32 cellular contexts compared by ENCODE assay signal in genomic region chr16:35404273-35404672, GRCh38.
"Had no signal": no experiment of that assay in that cellular context is flagged by ENCODE, and none has a peak within 500 bp of the region (broad histone marks: within the 10 kb centered on the region; RNA-seq: fewer than 3 reads in every experiment).

No MANE protein-coding gene starts in this region.

- ATAC-seq: activated naive CD4-positive, alpha-beta T cell treated with anti-CD3 and anti-CD28 coated beads, Interleukin-2, amount 50 U/mL, for 72 hours; activated naive CD8-positive, alpha-beta T cell treated with anti-CD3 and anti-CD28 coated beads, Interleukin-2, amount 50 U/mL, for 24 hours; activated T-cell treated with anti-CD3 and anti-CD28 coated beads, Interleukin-2, amount 50 U/mL, for 4 hours; activated T-cell treated with anti-CD3 and anti-CD28 coated beads, Interleukin-2, amount 50 U/mL, for 72 hours; activated T-helper 17 cell treated with anti-CD3 and anti-CD28 coated beads, Interleukin-2, amount 50 U/mL, for 72 hours; body of pancreas had no signal

- H3K4me3 ChIP-seq: adrenal gland, ascending aorta, body of pancreas, breast epithelium, cardiac muscle cell had no signal

- FAIRE-seq: astrocyte, bronchial epithelial cell had no signal

- H3K36me3 ChIP-seq: adrenal gland, ascending aorta, breast epithelium, cardiac muscle cell had no signal

- DNase-seq: activated effector memory CD4-positive, alpha-beta T cell treated with anti-CD3 and anti-CD28 coated beads, Interleukin-2, amount 50 U/mL, for 16 hours; activated effector memory CD4-positive, alpha-beta T cell treated with Interleukin-2 at 50 U/mL for 16 hours; activated gamma-delta T cell; activated gamma-delta T cell treated with Interleukin-2 at 50 U/mL for 16 hours; activated naive CD4-positive, alpha-beta T cell; activated naive CD4-positive, alpha-beta T cell treated with anti-CD3 and anti-CD28 coated beads for 36 hours; activated naive CD4-positive, alpha-beta T cell treated with anti-CD3 and anti-CD28 coated beads, Interleukin-2, amount 10 ng/mL, durations not matched to agents 7 days and 5 days; activated naive CD4-positive, alpha-beta T cell treated with anti-CD3 and anti-CD28 coated beads, Interleukin-2, amount 50 U/mL, for 16 hours; activated naive CD4-positive, alpha-beta T cell treated with Interleukin-2 at 50 U/mL for 16 hours; activated naive CD8-positive, alpha-beta T cell treated with anti-CD3 and anti-CD28 coated beads for 36 hours; activated naive CD8-positive, alpha-beta T cell treated with anti-CD3 and anti-CD28 coated beads, Interleukin-2, amount 10 ng/mL, durations not matched to agents 7 days and 5 days; activated naive CD8-positive, alpha-beta T cell treated with anti-CD3 and anti-CD28 coated beads, Interleukin-2, amount 50 U/mL, for 24 hours; activated T-cell treated with anti-CD3 and anti-CD28 coated beads, Interleukin-2, amount 50 U/mL, for 24 hours; activated T-cell treated with anti-CD3 and anti-CD28 coated beads, Interleukin-2, amount 50 U/mL, for 4 hours; activated T-cell treated with anti-CD3 and anti-CD28 coated beads, Interleukin-2, amount 50 U/mL, for 48 hours; activated T-cell treated with anti-CD3 and anti-CD28 coated beads, Interleukin-2, amount 50 U/mL, for 72 hours; adrenal gland; amniotic stem cell; amygdala; anterior cingulate cortex; aorta; body of pancreas; caudate nucleus; central memory CD4-positive, alpha-beta T cell; cerebellar nuclear complex had no signal

- H3K27me3 ChIP-seq: adrenal gland, ascending aorta, body of pancreas, breast epithelium, cardiac muscle cell had no signal

- H3K27ac ChIP-seq: adrenal gland, ascending aorta, body of pancreas, breast epithelium, cardiac muscle cell had no signal

- H3K9me3 ChIP-seq: adrenal gland, ascending aorta, body of pancreas, breast epithelium had no signal

- H3K4me1 ChIP-seq: adrenal gland, ascending aorta, body of pancreas, breast epithelium had no signal
